Comparison of ENCODE assay signal across 8 cellular contexts in genomic region chr2:9474361-9475117, GRCh38.
DNase-seq lines count a peak whose midpoint lies in the region; ATAC-seq lines count a peak whose summit lies in the region.

Gene IAH1, plus strand, starts transcription at chr2:9474551. Its CDS starts 16 bp downstream, at chr2:9474567.

- peak; percentile 71 for DNase-seq in NCI-H748 (lab: John Stamatoyannopoulos, UW; ENCODE audit: unreplicated experiment)
- DNase-seq in NCI-H748 treated with DMSO at 0.1 percent for 48 hours (lab: John Stamatoyannopoulos, UW), result no peak
- peak; percentile 57 for DNase-seq in NCI-H2171 (lab: John Stamatoyannopoulos, UW)
- DNase-seq in activated CD8-positive, alpha-beta memory T cell treated with anti-CD3 and anti-CD28 coated beads for 1 hour (ENCODE audit: extremely low read depth in 1 of 2, low read depth in 1 of 2), result peak; percentile 45 to 68
- DNase-seq in effector CD8-positive, alpha-beta T cell (lab: John Stamatoyannopoulos, UW), result peak; percentile 63
- DNase-seq in memory B cell (ENCODE audit: low spot score in 2 of 2), result peak; percentile 55 to 66
- peak; percentile 41 for DNase-seq in stimulated activated CD8-positive, alpha-beta memory T cell treated with anti-CD3 and anti-CD28 coated beads, Interleukin-12 subunit alpha, Interleukin-12 subunit beta, amount 100 ng/mL, for 24 hours (ENCODE audit: extremely low read depth)

- peak within 1 kb of the TSS; percentile 80 for H3K4me3 Mint-ChIP-seq in memory B cell

- ATAC-seq in HG02759 (IDR thresholded peaks at IDR 0.05; ENCODE audit: unreplicated experiment) (peak; percentile 73), memory B cell (ENCODE audit: low read depth) (peak; percentile 81)

- peaks cover 9% of the 10 kb centered on the region for H3K36me3 Mint-ChIP-seq in memory B cell

- H3K4me1 Mint-ChIP-seq in memory B cell, result peaks cover 25% of the 10 kb centered on the region

- peak within 1 kb of the TSS; percentile 55 for H3K27ac Mint-ChIP-seq in memory B cell

- H3K9me3 Mint-ChIP-seq in memory B cell, result no peaks in the 10 kb centered on the region

- H3K27me3 Mint-ChIP-seq in memory B cell, result no peaks in the 10 kb centered on the region
